Comparison of ENCODE assay signal across 8 cellular contexts in genomic region chr2:113754989-113755689, GRCh38. TPM values are rescaled to one million over a fixed set of nuclear protein-coding genes. Genes with fewer than 3 reads are reported as not detected.
DNase-seq lines count a peak whose midpoint lies in the region; TF ChIP-seq lines count a peak whose summit lies in the region.

No MANE protein-coding gene starts in this region.

- peak overlapping the region; percentile 91 for H3K4me3 Mint-ChIP-seq in activated T-cell treated with anti-CD3 and anti-CD28 coated beads, Interleukin-2, amount 50 U/mL, for 24 hours

- peak overlapping the region; percentile 99 for H3K27ac Mint-ChIP-seq in activated T-cell treated with anti-CD3 and anti-CD28 coated beads, Interleukin-2, amount 50 U/mL, for 24 hours

- TF ChIP-seq CTCF in WERI-Rb-1 (IDR thresholded peaks at IDR 0.05; ENCODE audit: low read depth, low read length) = no peak

- H3K4me2 ChIP-seq in skeletal muscle satellite cell (ENCODE audit: low read length) = peak overlapping the region; percentile 82

- H3K27me3 Mint-ChIP-seq in activated T-cell treated with anti-CD3 and anti-CD28 coated beads, Interleukin-2, amount 50 U/mL, for 24 hours = no peaks in the 10 kb centered on the region

- no peaks in the 10 kb centered on the region for H3K9me3 Mint-ChIP-seq in activated T-cell treated with anti-CD3 and anti-CD28 coated beads, Interleukin-2, amount 50 U/mL, for 24 hours

- no peak overlapping the region for H3K27ac ChIP-seq in WERI-Rb-1

- H3K9me3 ChIP-seq in WERI-Rb-1 (ENCODE audit: severe bottlenecking) = no peaks in the 10 kb centered on the region
- H3K9me3 ChIP-seq in skeletal muscle satellite cell (replicated peaks; ENCODE audit: low read length) = no peaks in the 10 kb centered on the region

- H3K4me1 ChIP-seq in skeletal muscle satellite cell (ENCODE audit: control insufficient read depth, insufficient read depth, low read length) = peaks cover 16% of the 10 kb centered on the region

- H3K9ac ChIP-seq in skeletal muscle satellite cell (ENCODE audit: low read depth, low read length) = peak overlapping the region; percentile 86

- peaks cover 44% of the 10 kb centered on the region for H3K36me3 Mint-ChIP-seq in activated T-cell treated with anti-CD3 and anti-CD28 coated beads, Interleukin-2, amount 50 U/mL, for 24 hours (ENCODE audit: low read depth)

- DNase-seq in activated T-cell treated with anti-CD3 and anti-CD28 coated beads, Interleukin-2, amount 50 U/mL, for 24 hours = no peak
- no peak for DNase-seq in activated T-cell treated with anti-CD3 and anti-CD28 coated beads, Interleukin-2, amount 50 U/mL, for 48 hours
- DNase-seq in WERI-Rb-1 (no peak), hepatic stellate cell (ENCODE audit: low spot score) (peak; percentile 17), NCI-H1105 treated with DMSO at 0.1 percent for 48 hours (lab: John Stamatoyannopoulos, UW) (no peak), NCI-H187 (lab: John Stamatoyannopoulos, UW) (no peak)
- DNase-seq in stimulated activated CD4-positive, alpha-beta T cell treated with anti-CD3 and anti-CD28 coated beads, Interleukin-15, amount 100 ng/mL, for 24 hours = no peak

- peaks cover 38% of the 10 kb centered on the region for H3K4me1 Mint-ChIP-seq in activated T-cell treated with anti-CD3 and anti-CD28 coated beads, Interleukin-2, amount 50 U/mL, for 24 hours (ENCODE audit: low read depth)

- H3K36me3 ChIP-seq in WERI-Rb-1 = peaks cover 18% of the 10 kb centered on the region
- H3K36me3 ChIP-seq in skeletal muscle satellite cell (ENCODE audit: insufficient read depth, low read length) = peaks cover 23% of the 10 kb centered on the region

- peak overlapping the region; percentile 97 for H3K4me3 ChIP-seq in WERI-Rb-1 (ENCODE audit: low read depth, low read length)
- peak overlapping the region; percentile 98 for H3K4me3 ChIP-seq in skeletal muscle satellite cell (ENCODE audit: low read length)

- H3K27me3 ChIP-seq in WERI-Rb-1 (ENCODE audit: insufficient read depth, low read depth, severe bottlenecking) = no peaks in the 10 kb centered on the region
- H3K27me3 ChIP-seq in skeletal muscle satellite cell (ENCODE audit: control insufficient read depth, insufficient read depth, low read length) = no peaks in the 10 kb centered on the region

RNA-seq across cellular contexts. Expression of gene SLC35F5, which starts 1.3 kb away (rescaled TPM):
- 100 and 109 TPM in 2 replicates for total RNA-seq in skeletal muscle satellite cell (2012; rRNA removed)
